Comparison of ENCODE assay signal across 8 cellular contexts in genomic region chr2:95789385-95789784, GRCh38.
DNase-seq lines count a peak whose midpoint lies in the region; ATAC-seq, FAIRE-seq and TF ChIP-seq lines count a peak whose summit lies in the region.
"Not testable (repeated sequence)": the region's sequence is repeated elsewhere in the genome, so short reads cannot be mapped to it uniquely, and the experiment has no call there.

No MANE protein-coding gene starts in this region.

- TF ChIP-seq POLR2A in GM12891 (IDR thresholded peaks at IDR 0.05; ENCODE audit: low read depth, low read length): not testable (repeated sequence)

- POLR2A ChIA-PET in activated CD8-positive, alpha-beta T cell treated with anti-CD3 and anti-CD28 coated beads, Interleukin-2, amount 10 ng/mL, durations not matched to agents 7 days and 5 days (lab: Charles Lee): not testable (repeated sequence)

- H3K27me3 Mint-ChIP-seq in activated CD8-positive, alpha-beta T cell treated with anti-CD3 and anti-CD28 coated beads, Interleukin-2, amount 10 ng/mL, durations not matched to agents 7 days and 5 days (ENCODE audit: low read depth); central memory CD8-positive, alpha-beta T cell; memory B cell: not testable (repeated sequence)

- H3K27ac Mint-ChIP-seq in activated CD8-positive, alpha-beta T cell treated with anti-CD3 and anti-CD28 coated beads, Interleukin-2, amount 10 ng/mL, durations not matched to agents 7 days and 5 days; central memory CD8-positive, alpha-beta T cell (ENCODE audit: low read depth); memory B cell: not testable (repeated sequence)

- DNase-seq in GM12891 (ENCODE audit: insufficient read length, low spot score); HTR-8/SVneo (ENCODE audit: insufficient read length, low spot score); activated CD8-positive, alpha-beta T cell treated with anti-CD3 and anti-CD28 coated beads, Interleukin-2, amount 10 ng/mL, durations not matched to agents 7 days and 5 days; central memory CD8-positive, alpha-beta T cell (ENCODE audit: low spot score in 2 of 2); left ventricle myocardium superior; memory B cell (ENCODE audit: low spot score in 2 of 2); sciatic nerve (ENCODE audit: low spot score); urothelium cell line (ENCODE audit: low spot score): not testable (repeated sequence)

- not testable (repeated sequence) for H3K4me1 Mint-ChIP-seq in activated CD8-positive, alpha-beta T cell treated with anti-CD3 and anti-CD28 coated beads, Interleukin-2, amount 10 ng/mL, durations not matched to agents 7 days and 5 days (ENCODE audit: low read depth); central memory CD8-positive, alpha-beta T cell; memory B cell

- not testable (repeated sequence) for H3K4me3 Mint-ChIP-seq in activated CD8-positive, alpha-beta T cell treated with anti-CD3 and anti-CD28 coated beads, Interleukin-2, amount 10 ng/mL, durations not matched to agents 7 days and 5 days; central memory CD8-positive, alpha-beta T cell; memory B cell

- CTCF ChIA-PET in activated CD8-positive, alpha-beta T cell treated with anti-CD3 and anti-CD28 coated beads, Interleukin-2, amount 10 ng/mL, durations not matched to agents 7 days and 5 days (lab: Charles Lee): not testable (repeated sequence)

- H3K9me3 Mint-ChIP-seq in activated CD8-positive, alpha-beta T cell treated with anti-CD3 and anti-CD28 coated beads, Interleukin-2, amount 10 ng/mL, durations not matched to agents 7 days and 5 days (ENCODE audit: insufficient read depth); central memory CD8-positive, alpha-beta T cell; memory B cell: not testable (repeated sequence)

- peak; percentile 44 for ATAC-seq in activated CD8-positive, alpha-beta T cell treated with anti-CD3 and anti-CD28 coated beads, Interleukin-2, amount 10 ng/mL, durations not matched to agents 7 days and 5 days
- ATAC-seq in central memory CD8-positive, alpha-beta T cell (replicated peaks; ENCODE audit: extremely low read depth, poor library complexity, severe bottlenecking): peak; percentile 42
- ATAC-seq in left ventricle myocardium superior: peak; percentile 73
- peak; percentile 61 for ATAC-seq in memory B cell (ENCODE audit: low read depth)
- ATAC-seq in sciatic nerve: peak; percentile 69

- intact Hi-C loops in left ventricle myocardium superior (cut with micrococcal nuclease); sciatic nerve (cut with DNase I): not testable (repeated sequence)

- FAIRE-seq in GM12891 (lab: Jason Lieb, UNC) (peak; percentile 77), HTR-8/SVneo (lab: Jason Lieb, UNC) (peak; percentile 23), urothelium cell line (lab: Jason Lieb, UNC) (peak; percentile 74)

- H3K36me3 Mint-ChIP-seq in activated CD8-positive, alpha-beta T cell treated with anti-CD3 and anti-CD28 coated beads, Interleukin-2, amount 10 ng/mL, durations not matched to agents 7 days and 5 days (ENCODE audit: low read depth); central memory CD8-positive, alpha-beta T cell (ENCODE audit: insufficient read depth); memory B cell: not testable (repeated sequence)
